15 cellular contexts compared by ENCODE assay signal in genomic region chr9:128773049-128773448, GRCh38. TPM values are rescaled to one million over a fixed set of nuclear protein-coding genes. Genes with fewer than 3 reads are reported as not detected.
DNase-seq lines count a peak whose midpoint lies in the region; ATAC-seq, FAIRE-seq and TF ChIP-seq lines count a peak whose summit lies in the region.
"Had no signal": no experiment of that assay in that cellular context is flagged by ENCODE, and none has a peak within 500 bp of the region (broad histone marks: within the 10 kb centered on the region; RNA-seq: fewer than 3 reads in every experiment).

No MANE protein-coding gene starts in this region.

- intact Hi-C loops in OCI-LY7 (cut with micrococcal nuclease; ENCODE audit: unreplicated experiment) = loop anchor here (5.0 kb wide), 1 partner anchor 91 kb away; no protein-coding TSS in a partner anchor

- no peak overlapping the region for H3K27ac Mint-ChIP-seq in endodermal cell

- DNase-seq in A549 (ENCODE audit: low read depth in 1 of 2, low spot score in 1 of 2) = no peak
- no peak for DNase-seq in OCI-LY7 (ENCODE audit: low spot score)
- DNase-seq in endodermal cell = no peak
- DNase-seq in nucleus accumbens (lab: John Stamatoyannopoulos, UW) = no peak
- DNase-seq in DMS 273 treated with DMSO at 0.1 percent for 48 hours (lab: John Stamatoyannopoulos, UW) = no peak
- DNase-seq in NCI-H1417 (lab: John Stamatoyannopoulos, UW) = no peak
- DNase-seq in HT-29 (ENCODE audit: low spot score) = no peak
- DNase-seq: left cardiac atrium, mucosa of descending colon, NCI-H2081, NCI-H524 treated with DMSO at 0.1 percent for 48 hours, upper lobe of left lung had no signal

- peaks cover 13% of the 10 kb centered on the region for H3K9me3 Mint-ChIP-seq in endodermal cell

- H3K27me3 Mint-ChIP-seq in endodermal cell (ENCODE audit: insufficient read depth) = peaks cover 7% of the 10 kb centered on the region

- no peaks in the 10 kb centered on the region for H4K20me1 ChIP-seq in OCI-LY7 (ENCODE audit: insufficient read depth, low read length)

- peaks cover 8% of the 10 kb centered on the region for H3K4me1 Mint-ChIP-seq in endodermal cell

- BruUV-seq in OCI-LY7 (replicated peaks; lab: Mats Ljungman, UMichigan) = no TSS peak

- TF ChIP-seq CTCF in 22Rv1 (IDR thresholded peaks at IDR 0.05) (no peak), A549 (IDR thresholded peaks at IDR 0.05) (no peak), OCI-LY7 (conservative IDR thresholded peaks at IDR 0.05; ENCODE audit: low read length) (no peak), endodermal cell (conservative IDR thresholded peaks at IDR 0.05) (no peak)

- TF ChIP-seq POLR2A in A549 (IDR thresholded peaks at IDR 0.05; ENCODE audit: low read length) = no peak

- no peak overlapping the region for H3K9ac ChIP-seq in endodermal cell (ENCODE audit: extremely low read depth, low read length, poor library complexity, severe bottlenecking)

- H3K79me2 ChIP-seq in OCI-LY7 (ENCODE audit: insufficient read depth, low read depth, low read length) = no peaks in the 10 kb centered on the region

- H3K4me3 ChIP-seq in A549 (no peak overlapping the region), OCI-LY7 (ENCODE audit: low read depth, low read length, poor library complexity, severe bottlenecking) (no peak overlapping the region), endodermal cell (ENCODE audit: low read length) (no peak overlapping the region)

- peak overlapping the region; percentile 67; the same call in 1 of the 2 replicates for H2AFZ ChIP-seq in OCI-LY7 (ENCODE audit: low read length)

- H3K36me3 ChIP-seq in OCI-LY7 (ENCODE audit: insufficient read depth, low read length) = no peaks in the 10 kb centered on the region; the same call in 1 of the 2 replicates
- H3K36me3 ChIP-seq in endodermal cell (ENCODE audit: control insufficient read depth, insufficient read depth, low read length) = no peaks in the 10 kb centered on the region

- no peak for TF ChIP-seq RAD21 in A549 (conservative IDR thresholded peaks at IDR 0.05 in 1 of 2, IDR thresholded peaks at IDR 0.05 in 1 of 2)

- H3K4me2 ChIP-seq in A549 = peak overlapping the region; percentile 81; the same call in 1 of the 3 replicates
- H3K4me2 ChIP-seq in OCI-LY7 (ENCODE audit: low read length) = peak overlapping the region; percentile 76; the same call in 1 of the 2 replicates

- no peaks in the 10 kb centered on the region for H3K27me3 ChIP-seq in endodermal cell (ENCODE audit: control insufficient read depth, insufficient read depth, low read length, poor library complexity, severe bottlenecking)
- H3K27me3 ChIP-seq: SJSA1, upper lobe of left lung had no signal

- CTCF ChIA-PET in A549 (lab: Yijun Ruan, JAX) (interaction anchor here (0.6 to 2.4 kb wide), 6 partner anchors 9 to 117 kb away, joined by 3 to 6 read pairs (median 4); partner anchors contain the start of genes ENDOG and PKN3), OCI-LY7 (lab: Charles Lee; ENCODE audit: unreplicated experiment) (no interaction called here)

- H3K4me3 Mint-ChIP-seq in endodermal cell = peak overlapping the region; percentile 92

- POLR2A ChIA-PET in A549 (lab: Yijun Ruan, JAX) (interaction anchor here (0.8 to 1.4 kb wide), 2 partner anchors 9 to 45 kb away, joined by 3 read pairs; partner anchors contain the start of gene ENDOG), OCI-LY7 (lab: Charles Lee) (interaction anchor here (0.6 to 2.6 kb wide), 5 partner anchors 9 to 389 kb away, joined by 3 to 9 read pairs (median 6); partner anchors contain the start of gene ZDHHC12)

- no peak for TF ChIP-seq EP300 in A549 (IDR thresholded peaks at IDR 0.05)

- peak overlapping the region; percentile 93 for H3K27ac ChIP-seq in 22Rv1
- H3K27ac ChIP-seq in A549 = no peak overlapping the region
- H3K27ac ChIP-seq in OCI-LY7 (ENCODE audit: low read depth, low read length, poor library complexity, severe bottlenecking) = peak overlapping the region; percentile 64
- H3K27ac ChIP-seq in endodermal cell (ENCODE audit: low read depth, low read length) = no peak overlapping the region

- WGBS in A549 (ENCODE audit: missing lambda C conversion rate) = 88% methylated on average over 5 of the region's 5 CpGs
- 93 to 100% methylated on average over 4 to 5 of the region's 5 CpGs for WGBS in endodermal cell (ENCODE audit: insufficient coverage in 1 of 2, insufficient read length in 1 of 2), 2 experiments

- no peak for ATAC-seq in A549
- ATAC-seq: mucosa of descending colon had no signal

- H3K4me1 ChIP-seq in A549 = peaks cover 5% of the 10 kb centered on the region; the same call in 1 of the 3 replicates
- peaks cover 22% of the 10 kb centered on the region for H3K4me1 ChIP-seq in OCI-LY7 (ENCODE audit: insufficient read depth, low read length, poor library complexity, severe bottlenecking)
- H3K4me1 ChIP-seq in endodermal cell (ENCODE audit: control insufficient read depth, insufficient read depth, low read length) = no peaks in the 10 kb centered on the region

- H3K9me2 ChIP-seq in OCI-LY7 (ENCODE audit: insufficient read depth, low read length) = no peaks in the 10 kb centered on the region

- H3K36me3 Mint-ChIP-seq in endodermal cell (ENCODE audit: low read depth) = peaks cover 6% of the 10 kb centered on the region

- H3K9me3 ChIP-seq in A549 (peaks cover 11% of the 10 kb centered on the region), OCI-LY7 (ENCODE audit: low read length) (peaks cover 13% of the 10 kb centered on the region; the same call in 1 of the 2 replicates), endodermal cell (ENCODE audit: control insufficient read depth, low read length) (no peaks in the 10 kb centered on the region)

- FAIRE-seq in A549 (lab: Jason Lieb, UNC) = no peak
- FAIRE-seq: TTC549 had no signal

TF ChIP-seq in A549, 52 proteins besides CTCF, POLR2A, EP300 and RAD21:
- TF ChIP-seq ESRRA (IDR thresholded peaks at IDR 0.05; ENCODE audit: borderline replicate concordance, low read length) (no peak), MYC (IDR thresholded peaks at IDR 0.05; ENCODE audit: borderline replicate concordance, low read length) (no peak), NFE2L2 (conservative IDR thresholded peaks at IDR 0.05; ENCODE audit: low read length) (no peak)

RNA-seq across cellular contexts. Expression of gene ZER1, which starts 1.3 kb away (rescaled TPM):
- polyA plus RNA-seq in A549 (2011; rRNA removed) (13.4 and 16.2 TPM in 2 replicates), A549 (2017; fragmentation: RNase III; extraction: RNeasy Plus Mini Kit Qiagen cat#74134 plus additional on column Dnase treatment) (8.1 to 10.8 TPM (median 9.1 TPM) in 3 replicates)
- 18.2 and 22.4 TPM in 2 replicates for polyA plus RNA-seq in A549 (2012; cell fraction: cytosol; rRNA removed)
- 30.8 and 33.2 TPM in 2 replicates for polyA plus RNA-seq in A549 (2012; cell fraction: nucleus; rRNA removed)
- polyA minus RNA-seq in A549 (2011; rRNA and poly(A)+ RNA removed) = 29.1 and 43.1 TPM in 2 replicates
- 6.9 and 11.0 TPM in 2 replicates for total RNA-seq in OCI-LY7 (2014; rRNA removed; shearing (Covaris generic))
- total RNA-seq in OCI-LY7 (2022) (15.1 and 20.0 TPM in 2 replicates), endodermal cell (10 to 100 TPM; 33.0 to 33.8 TPM)
- 23.8 TPM for polyA plus RNA-seq in endodermal cell (2013, experiment 1 of 2)
- polyA plus RNA-seq in endodermal cell (2013, experiment 2 of 2) = 22.5 TPM
- 17.2 and 18.5 TPM in 2 replicates for total RNA-seq in HT-29 (2014; rRNA removed; shearing (Covaris generic))

RNA-seq across cellular contexts. Expression of gene TBC1D13, which starts 14.0 kb away (rescaled TPM):
- 17.6 and 20.6 TPM in 2 replicates for polyA plus RNA-seq in A549 (2011; rRNA removed)
- 18.6 and 23.3 TPM in 2 replicates for polyA plus RNA-seq in A549 (2012; cell fraction: cytosol; rRNA removed)
- 28.8 and 30.5 TPM in 2 replicates for polyA plus RNA-seq in A549 (2012; cell fraction: nucleus; rRNA removed)
- 12.4 to 14.0 TPM (median 13.9 TPM) in 3 replicates for polyA plus RNA-seq in A549 (2017; fragmentation: RNase III; extraction: RNeasy Plus Mini Kit Qiagen cat#74134 plus additional on column Dnase treatment)
- 16.5 and 22.4 TPM in 2 replicates for polyA minus RNA-seq in A549 (2011; rRNA and poly(A)+ RNA removed)
- 14.9 and 18.7 TPM in 2 replicates for total RNA-seq in OCI-LY7 (2014; rRNA removed; shearing (Covaris generic))
- 18.9 and 24.7 TPM in 2 replicates for total RNA-seq in OCI-LY7 (2022)
- 10 to 100 TPM; 30.2 to 34.3 TPM for total RNA-seq in endodermal cell
- polyA plus RNA-seq in endodermal cell (2013, experiment 1 of 2) = 30.9 TPM
- polyA plus RNA-seq in endodermal cell (2013, experiment 2 of 2) = 27.1 TPM
- 24.0 and 25.4 TPM in 2 replicates for total RNA-seq in HT-29 (2014; rRNA removed; shearing (Covaris generic))

RNA-seq across cellular contexts. Expression of gene ENDOG, which starts 45.3 kb away (rescaled TPM):
- polyA plus RNA-seq in A549 (2011; rRNA removed) = 12.6 and 12.8 TPM in 2 replicates
- 51.3 and 62.3 TPM in 2 replicates for polyA plus RNA-seq in A549 (2012; cell fraction: cytosol; rRNA removed)
- 36.4 and 61.3 TPM in 2 replicates for polyA plus RNA-seq in A549 (2012; cell fraction: nucleus; rRNA removed)
- polyA plus RNA-seq in A549 (2017; fragmentation: RNase III; extraction: RNeasy Plus Mini Kit Qiagen cat#74134 plus additional on column Dnase treatment) = 17.1 to 18.6 TPM (median 17.3 TPM) in 3 replicates
- polyA minus RNA-seq in A549 (2011; rRNA and poly(A)+ RNA removed) = 15.2 and 15.4 TPM in 2 replicates
- total RNA-seq in OCI-LY7 (2014; rRNA removed; shearing (Covaris generic)) = 31.9 and 35.2 TPM in 2 replicates
- 24.8 and 29.4 TPM in 2 replicates for total RNA-seq in OCI-LY7 (2022)
- total RNA-seq in endodermal cell = 10 to 100 TPM; 15.5 to 15.7 TPM
- polyA plus RNA-seq in endodermal cell (2013, experiment 1 of 2) = 13.1 TPM
- polyA plus RNA-seq in endodermal cell (2013, experiment 2 of 2) = 11.5 TPM
- 52.1 and 70.8 TPM in 2 replicates for total RNA-seq in HT-29 (2014; rRNA removed; shearing (Covaris generic))

RNA-seq across cellular contexts. Expression of gene ZDHHC12, which starts 49.1 kb away (rescaled TPM):
- 37.6 and 55.5 TPM in 2 replicates for polyA plus RNA-seq in A549 (2011; rRNA removed)
- polyA plus RNA-seq in A549 (2012; cell fraction: cytosol; rRNA removed) = 133 and 189 TPM in 2 replicates
- polyA plus RNA-seq in A549 (2012; cell fraction: nucleus; rRNA removed) = 101 and 188 TPM in 2 replicates
- 66.2 to 77.5 TPM (median 75.7 TPM) in 3 replicates for polyA plus RNA-seq in A549 (2017; fragmentation: RNase III; extraction: RNeasy Plus Mini Kit Qiagen cat#74134 plus additional on column Dnase treatment)
- 11.5 and 16.4 TPM in 2 replicates for polyA minus RNA-seq in A549 (2011; rRNA and poly(A)+ RNA removed)
- total RNA-seq in OCI-LY7 (2014; rRNA removed; shearing (Covaris generic)) = 29.0 and 56.8 TPM in 2 replicates
- 37.0 and 40.0 TPM in 2 replicates for total RNA-seq in OCI-LY7 (2022)
- total RNA-seq in endodermal cell = 10 to 100 TPM; 50.5 to 59.6 TPM
- polyA plus RNA-seq in endodermal cell (2013, experiment 1 of 2) = 27.6 TPM
- 26.7 TPM for polyA plus RNA-seq in endodermal cell (2013, experiment 2 of 2)
- 160 and 195 TPM in 2 replicates for total RNA-seq in HT-29 (2014; rRNA removed; shearing (Covaris generic))

RNA-seq across cellular contexts. Expression of gene SPOUT1, which starts 56.5 kb away (rescaled TPM):
- polyA plus RNA-seq in A549 (2011; rRNA removed) = 24.3 and 25.8 TPM in 2 replicates
- polyA plus RNA-seq in A549 (2012; cell fraction: cytosol; rRNA removed) = 48.7 and 53.3 TPM in 2 replicates
- polyA plus RNA-seq in A549 (2012; cell fraction: nucleus; rRNA removed) = 139 and 144 TPM in 2 replicates
- 19.1 to 28.5 TPM (median 26.9 TPM) in 3 replicates for polyA plus RNA-seq in A549 (2017; fragmentation: RNase III; extraction: RNeasy Plus Mini Kit Qiagen cat#74134 plus additional on column Dnase treatment)
- 30.7 and 52.8 TPM in 2 replicates for polyA minus RNA-seq in A549 (2011; rRNA and poly(A)+ RNA removed)
- total RNA-seq in OCI-LY7 (2014; rRNA removed; shearing (Covaris generic)) = 38.9 and 51.2 TPM in 2 replicates
- 47.8 and 52.5 TPM in 2 replicates for total RNA-seq in OCI-LY7 (2022)
- total RNA-seq in endodermal cell = 10 to 100 TPM; 66.9 to 86.5 TPM
- polyA plus RNA-seq in endodermal cell (2013, experiment 1 of 2) = 39.4 TPM
- 25.4 TPM for polyA plus RNA-seq in endodermal cell (2013, experiment 2 of 2)
- total RNA-seq in HT-29 (2014; rRNA removed; shearing (Covaris generic)) = 97.6 and 121 TPM in 2 replicates

Comparison
In these comparisons a context has a peak if more than half of its experiments do, and no peak if none do; other contexts are left out.
1. H3K27ac ChIP-seq: peak in 22Rv1 (single experiment) and OCI-LY7 (single experiment); none in A549 (0 of 2) and endodermal cell (single experiment).